20 cellular contexts compared by ENCODE assay signal in the genomic region with DNA sequence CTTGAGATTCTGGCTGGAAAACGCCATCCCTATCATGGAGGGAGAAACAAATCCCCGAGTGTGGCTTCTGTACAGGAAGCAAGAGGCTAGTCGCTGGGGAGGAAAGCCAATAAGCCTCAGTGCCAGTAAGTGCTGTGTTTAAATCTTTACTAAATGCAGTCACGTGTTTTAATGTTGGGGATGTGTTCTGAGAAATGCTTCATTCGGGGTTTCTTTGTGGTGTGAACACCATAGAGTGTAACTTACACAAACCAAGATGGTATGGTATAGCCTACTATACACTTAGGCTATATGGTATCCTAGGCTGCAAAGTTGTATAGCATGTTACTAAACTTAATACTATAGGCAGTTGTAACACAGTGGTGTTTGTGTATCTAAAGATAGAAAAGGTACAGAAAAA.
"Had no signal": no experiment of that assay in that cellular context is flagged by ENCODE, and none has a peak within 500 bp of the region (broad histone marks: within the 10 kb centered on the region; RNA-seq: fewer than 3 reads in every experiment).

No MANE protein-coding gene starts in this region.

- DNase-seq: effector CD4-positive, alpha-beta T cell; endodermal cell; erythroblast; foreskin keratinocyte; kidney; left cardiac atrium; left ventricle myocardium inferior; lower lobe of right lung; posterior cingulate gyrus; stimulated activated naive CD8-positive, alpha-beta T cell treated with anti-CD3 and anti-CD28 coated beads, Interleukin-15, Interleukin-2, amounts not matched to agents 100 U/mL and 50 U/mL, for 24 hours; thyroid gland had no signal

- H3K4me2 ChIP-seq: hepatocyte had no signal

- H3K36me3 Mint-ChIP-seq: mesothelial cell of epicardium, type B pancreatic cell had no signal

- H3K9me3 Mint-ChIP-seq: mesothelial cell of epicardium, nephron, type B pancreatic cell had no signal

- ATAC-seq: foreskin keratinocyte; left cardiac atrium; lower lobe of right lung; sciatic nerve; stimulated activated naive CD8-positive, alpha-beta T cell treated with anti-CD3 and anti-CD28 coated beads, Interleukin-15, Interleukin-2, amounts not matched to agents 100 U/mL and 50 U/mL, for 24 hours had no signal

- H3K4me3 ChIP-seq: coronary artery, hepatocyte, left ventricle myocardium inferior, lower lobe of right lung, suprapubic skin, thyroid gland had no signal

- H3K27ac Mint-ChIP-seq: endodermal cell, memory B cell, mesothelial cell of epicardium, nephron, type B pancreatic cell had no signal

- H3K27me3 Mint-ChIP-seq: type B pancreatic cell had no signal

- H3K27me3 ChIP-seq: foreskin keratinocyte, hepatocyte, neutrophil, suprapubic skin, thyroid gland had no signal

- H3K27ac ChIP-seq: coronary artery, foreskin keratinocyte, hepatocyte, left ventricle myocardium inferior, lower lobe of right lung, suprapubic skin, thyroid gland had no signal

- H3K79me2 ChIP-seq: hepatocyte had no signal

- H3K4me1 ChIP-seq: foreskin keratinocyte, left ventricle myocardium inferior, lower lobe of right lung, suprapubic skin, thyroid gland had no signal

- H3K4me1 Mint-ChIP-seq: memory B cell, nephron had no signal

- H2AFZ ChIP-seq: hepatocyte had no signal

- H3K9me3 ChIP-seq: lower lobe of right lung, neutrophil, suprapubic skin, thyroid gland had no signal

- H3K4me3 Mint-ChIP-seq: endodermal cell, memory B cell, mesothelial cell of epicardium, nephron, type B pancreatic cell had no signal

- H3K36me3 ChIP-seq: left ventricle myocardium inferior, lower lobe of right lung, neutrophil, suprapubic skin, thyroid gland had no signal
